Comparison of ENCODE assay signal across 8 cellular contexts in the genomic region with DNA sequence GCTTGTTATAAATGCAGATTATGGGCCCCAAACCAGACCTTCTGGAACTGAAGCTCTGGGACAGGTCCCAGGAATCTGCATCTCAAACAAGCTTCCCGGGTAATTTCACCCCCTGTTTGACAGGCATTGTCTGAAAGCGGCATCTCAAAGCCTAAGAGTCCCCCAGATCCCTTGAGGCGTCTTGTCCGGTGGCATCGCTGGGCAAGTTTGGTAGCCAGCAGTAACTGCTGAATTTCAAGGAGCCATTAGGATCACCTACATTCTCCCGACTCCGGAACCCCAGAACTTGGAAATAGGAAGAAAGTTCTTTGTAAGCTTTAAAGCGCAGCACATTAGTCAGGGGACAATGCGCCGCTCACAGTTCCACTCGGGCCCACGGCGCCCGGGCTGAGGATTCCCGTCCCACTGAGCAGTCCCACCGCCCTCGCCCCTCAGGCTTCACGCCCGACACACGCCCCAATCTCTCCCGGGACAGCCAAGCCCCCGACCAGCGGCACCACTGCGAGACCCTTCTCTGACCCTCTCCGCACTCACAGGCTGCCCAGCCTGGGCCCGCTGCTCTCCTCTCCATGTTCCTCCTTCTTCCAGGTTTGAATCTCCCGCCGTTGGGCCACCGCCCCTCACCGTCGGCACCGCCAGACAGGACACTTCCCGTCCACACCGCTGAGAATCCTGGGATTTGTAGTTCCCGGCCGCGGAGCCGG. TPM values are rescaled to one million over a fixed set of nuclear protein-coding genes. Genes with fewer than 3 reads are reported as not detected.
DNase-seq lines count a peak whose midpoint lies in the region; TF ChIP-seq lines count a peak whose summit lies in the region.

A gene with protein sequence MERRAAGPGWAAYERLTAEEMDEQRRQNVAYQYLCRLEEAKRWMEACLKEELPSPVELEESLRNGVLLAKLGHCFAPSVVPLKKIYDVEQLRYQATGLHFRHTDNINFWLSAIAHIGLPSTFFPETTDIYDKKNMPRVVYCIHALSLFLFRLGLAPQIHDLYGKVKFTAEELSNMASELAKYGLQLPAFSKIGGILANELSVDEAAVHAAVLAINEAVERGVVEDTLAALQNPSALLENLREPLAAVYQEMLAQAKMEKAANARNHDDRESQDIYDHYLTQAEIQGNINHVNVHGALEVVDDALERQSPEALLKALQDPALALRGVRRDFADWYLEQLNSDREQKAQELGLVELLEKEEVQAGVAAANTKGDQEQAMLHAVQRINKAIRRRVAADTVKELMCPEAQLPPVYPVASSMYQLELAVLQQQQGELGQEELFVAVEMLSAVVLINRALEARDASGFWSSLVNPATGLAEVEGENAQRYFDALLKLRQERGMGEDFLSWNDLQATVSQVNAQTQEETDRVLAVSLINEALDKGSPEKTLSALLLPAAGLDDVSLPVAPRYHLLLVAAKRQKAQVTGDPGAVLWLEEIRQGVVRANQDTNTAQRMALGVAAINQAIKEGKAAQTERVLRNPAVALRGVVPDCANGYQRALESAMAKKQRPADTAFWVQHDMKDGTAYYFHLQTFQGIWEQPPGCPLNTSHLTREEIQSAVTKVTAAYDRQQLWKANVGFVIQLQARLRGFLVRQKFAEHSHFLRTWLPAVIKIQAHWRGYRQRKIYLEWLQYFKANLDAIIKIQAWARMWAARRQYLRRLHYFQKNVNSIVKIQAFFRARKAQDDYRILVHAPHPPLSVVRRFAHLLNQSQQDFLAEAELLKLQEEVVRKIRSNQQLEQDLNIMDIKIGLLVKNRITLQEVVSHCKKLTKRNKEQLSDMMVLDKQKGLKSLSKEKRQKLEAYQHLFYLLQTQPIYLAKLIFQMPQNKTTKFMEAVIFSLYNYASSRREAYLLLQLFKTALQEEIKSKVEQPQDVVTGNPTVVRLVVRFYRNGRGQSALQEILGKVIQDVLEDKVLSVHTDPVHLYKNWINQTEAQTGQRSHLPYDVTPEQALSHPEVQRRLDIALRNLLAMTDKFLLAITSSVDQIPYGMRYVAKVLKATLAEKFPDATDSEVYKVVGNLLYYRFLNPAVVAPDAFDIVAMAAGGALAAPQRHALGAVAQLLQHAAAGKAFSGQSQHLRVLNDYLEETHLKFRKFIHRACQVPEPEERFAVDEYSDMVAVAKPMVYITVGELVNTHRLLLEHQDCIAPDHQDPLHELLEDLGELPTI (N-terminal part only) (minus strand): TSS at position 607 of the 704 bp plus-strand sequence. CDS start 36 bp downstream, at position 571.

- intact Hi-C loops in T-helper 1 cell treated with Interleukin-12 subunit alpha and Interleukin-12 subunit beta and Interleukin-4 antibody, amounts not matched to agents 30 ng/mL and 1 ng/mL, for 36 hours (cut with micrococcal nuclease), result loop anchor here (1.0 to 2.0 kb wide), 4 partner anchors 29 to 234 kb away; a partner anchor contains a TSS
- intact Hi-C loops in left ventricle myocardium inferior (cut with micrococcal nuclease) (no loop called here), posterior vena cava (cut with DNase I) (no loop called here)

- H3K4me3 ChIP-seq in HFF-Myc (replicated peaks; ENCODE audit: low read depth, low read length) (peak within 1 kb of the TSS; percentile 55), left ventricle myocardium inferior (peak within 1 kb of the TSS; percentile 62)

- no peak within 1 kb of the TSS for H3K27ac ChIP-seq in left ventricle myocardium inferior (replicated peaks)

- TF ChIP-seq CTCF in HFF-Myc (IDR thresholded peaks at IDR 0.05; ENCODE audit: low read depth, low read length, missing control alignments) (no peak), left ventricle myocardium inferior (IDR thresholded peaks at IDR 0.05; ENCODE audit: borderline replicate concordance) (no peak)

- no peaks in the 10 kb centered on the region for H3K9me3 ChIP-seq in left ventricle myocardium inferior (replicated peaks)

- H3K27me3 ChIP-seq in left ventricle myocardium inferior (ENCODE audit: low read depth), result no peaks in the 10 kb centered on the region

- peaks cover 14% of the 10 kb centered on the region for H3K4me1 ChIP-seq in left ventricle myocardium inferior

- DNase-seq in DMS79 (lab: John Stamatoyannopoulos, UW) (peak; percentile 78), HFF-Myc (ENCODE audit: extremely low read depth, low read depth) (no peak), NCI-H146 treated with DMSO at 0.1 percent for 48 hours (lab: John Stamatoyannopoulos, UW; ENCODE audit: unreplicated experiment) (peak; percentile 70), amniotic epithelial cell (ENCODE audit: low read depth) (peak; percentile 71), left ventricle myocardium inferior (peak; percentile 78), posterior vena cava (ENCODE audit: low spot score) (peak; percentile 94), ureter (ENCODE audit: low spot score) (peak; percentile 85)

- no peaks in the 10 kb centered on the region for H3K36me3 ChIP-seq in left ventricle myocardium inferior

RNA-seq across cellular contexts. Expression of the gene that starts here (rescaled TPM):
- total RNA-seq in T-helper 1 cell treated with Interleukin-12 subunit alpha and Interleukin-12 subunit beta and Interleukin-4 antibody, amounts not matched to agents 30 ng/mL and 1 ng/mL, for 36 hours, result 9.6 and 11.6 TPM in 2 replicates
- total RNA-seq in left ventricle myocardium inferior, result 0.36 TPM
- under 1 TPM; 0.43 to 0.79 TPM for total RNA-seq in posterior vena cava
- 0.68 TPM for total RNA-seq in ureter

Comparison
In these comparisons a context has a peak if more than half of its experiments do, and no peak if none do; other contexts are left out.
1. Peak in DNase-seq and H3K4me3 ChIP-seq in left ventricle myocardium inferior; RNA of the gene not detected or under 1 TPM.
2. Peak in DNase-seq in posterior vena cava; RNA of the gene not detected or under 1 TPM.
3. Peak in DNase-seq in ureter; RNA of the gene not detected or under 1 TPM.